ENCODE assay signal across 1 cellular context in the genomic region with DNA sequence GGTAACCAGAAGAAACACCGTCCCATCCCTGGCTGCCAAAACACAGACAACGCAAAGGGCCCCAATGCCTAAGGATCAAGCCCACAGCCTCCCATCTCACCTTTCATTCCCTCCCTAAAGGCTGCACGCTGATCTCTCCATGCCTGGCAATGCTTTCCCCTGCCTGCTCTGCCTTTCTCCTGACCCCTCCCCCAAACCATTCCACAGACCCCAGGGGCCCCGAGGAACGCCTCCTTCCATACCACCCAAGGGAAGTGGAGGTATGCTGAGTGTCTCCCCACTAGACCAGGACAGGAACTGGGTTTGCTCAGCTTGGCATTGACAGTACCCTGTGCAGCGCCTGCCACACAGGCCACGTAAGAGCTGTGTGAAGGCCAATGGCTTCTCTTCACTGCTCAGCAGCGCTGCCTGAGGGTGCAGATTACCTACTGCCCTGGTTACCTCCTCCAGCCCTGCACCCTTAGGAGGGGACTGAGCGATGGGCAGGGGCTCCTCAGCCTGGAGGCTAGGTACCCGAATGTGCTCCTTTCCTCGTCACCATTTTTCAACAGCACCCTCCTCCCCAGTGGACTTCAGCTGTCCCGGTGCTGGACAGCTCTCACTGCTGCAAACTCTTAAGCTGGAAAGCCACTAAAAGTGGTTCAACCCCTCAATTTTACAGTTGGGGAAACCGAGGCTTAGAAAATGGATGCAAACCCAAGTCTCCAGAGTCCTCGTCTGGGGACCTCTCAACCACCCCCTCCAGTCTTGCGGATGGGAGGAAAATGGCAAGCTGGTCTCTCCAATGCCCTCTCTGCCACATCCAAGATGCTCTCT.
TF ChIP-seq lines count a peak whose summit lies in the region.

No MANE protein-coding gene starts in this region.

TF ChIP-seq in HepG2, 621 proteins besides CTCF, POLR2A, EP300 and RAD21 (continued from another document):
- TF ChIP-seq ZBTB1 (CRISPR knock-in tag; IDR thresholded peaks at IDR 0.05; ENCODE audit: borderline replicate concordance) (no peak), ZFP90 (CRISPR knock-in tag; IDR thresholded peaks at IDR 0.05; ENCODE audit: borderline replicate concordance) (no peak), ZNF251 (CRISPR knock-in tag; IDR thresholded peaks at IDR 0.05) (no peak), ZNF781 (CRISPR knock-in tag; IDR thresholded peaks at IDR 0.05; ENCODE audit: borderline replicate concordance, not compliant biosample characterization) (no peak), MTA1 (CRISPR knock-in tag; IDR thresholded peaks at IDR 0.05; ENCODE audit: borderline replicate concordance) (0 out of 2 replicates have a peak, but pooled peaks have one; percentile 23), IRX3 (CRISPR knock-in tag; IDR thresholded peaks at IDR 0.05; ENCODE audit: borderline replicate concordance, low read depth) (no peak), ZNF563 (CRISPR knock-in tag; IDR thresholded peaks at IDR 0.05) (peak; percentile 53; the same call in 1 of the 2 replicates), NRL (CRISPR knock-in tag; IDR thresholded peaks at IDR 0.05; ENCODE audit: borderline replicate concordance) (peak; percentile 28; the same call in 1 of the 2 replicates), REXO4 (CRISPR knock-in tag; IDR thresholded peaks at IDR 0.05; ENCODE audit: borderline replicate concordance) (no peak), MIER2 (CRISPR knock-in tag; IDR thresholded peaks at IDR 0.05) (peak; percentile 92), PAWR (CRISPR knock-in tag; IDR thresholded peaks at IDR 0.05; ENCODE audit: borderline replicate concordance) (no peak), POLR2G (IDR thresholded peaks at IDR 0.05; ENCODE audit: low read depth, low read length) (no peak)
- TF ChIP-seq, protein P1, sequence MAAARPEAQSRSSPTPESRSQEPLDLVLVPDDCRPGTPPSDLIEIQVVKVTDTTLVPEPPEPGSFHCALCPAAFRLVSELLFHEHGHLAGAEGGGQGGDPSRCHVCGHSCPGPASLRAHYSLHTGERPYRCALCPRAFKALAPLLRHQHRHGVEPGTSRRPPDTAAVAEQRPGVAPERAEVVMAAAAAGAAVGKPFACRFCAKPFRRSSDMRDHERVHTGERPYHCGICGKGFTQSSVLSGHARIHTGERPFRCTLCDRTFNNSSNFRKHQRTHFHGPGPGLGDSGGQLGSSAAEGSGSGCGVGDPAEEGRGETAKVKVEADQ (CRISPR knock-in tag; IDR thresholded peaks at IDR 0.05; ENCODE audit: borderline replicate concordance), result no peak
- TF ChIP-seq, protein P2, sequence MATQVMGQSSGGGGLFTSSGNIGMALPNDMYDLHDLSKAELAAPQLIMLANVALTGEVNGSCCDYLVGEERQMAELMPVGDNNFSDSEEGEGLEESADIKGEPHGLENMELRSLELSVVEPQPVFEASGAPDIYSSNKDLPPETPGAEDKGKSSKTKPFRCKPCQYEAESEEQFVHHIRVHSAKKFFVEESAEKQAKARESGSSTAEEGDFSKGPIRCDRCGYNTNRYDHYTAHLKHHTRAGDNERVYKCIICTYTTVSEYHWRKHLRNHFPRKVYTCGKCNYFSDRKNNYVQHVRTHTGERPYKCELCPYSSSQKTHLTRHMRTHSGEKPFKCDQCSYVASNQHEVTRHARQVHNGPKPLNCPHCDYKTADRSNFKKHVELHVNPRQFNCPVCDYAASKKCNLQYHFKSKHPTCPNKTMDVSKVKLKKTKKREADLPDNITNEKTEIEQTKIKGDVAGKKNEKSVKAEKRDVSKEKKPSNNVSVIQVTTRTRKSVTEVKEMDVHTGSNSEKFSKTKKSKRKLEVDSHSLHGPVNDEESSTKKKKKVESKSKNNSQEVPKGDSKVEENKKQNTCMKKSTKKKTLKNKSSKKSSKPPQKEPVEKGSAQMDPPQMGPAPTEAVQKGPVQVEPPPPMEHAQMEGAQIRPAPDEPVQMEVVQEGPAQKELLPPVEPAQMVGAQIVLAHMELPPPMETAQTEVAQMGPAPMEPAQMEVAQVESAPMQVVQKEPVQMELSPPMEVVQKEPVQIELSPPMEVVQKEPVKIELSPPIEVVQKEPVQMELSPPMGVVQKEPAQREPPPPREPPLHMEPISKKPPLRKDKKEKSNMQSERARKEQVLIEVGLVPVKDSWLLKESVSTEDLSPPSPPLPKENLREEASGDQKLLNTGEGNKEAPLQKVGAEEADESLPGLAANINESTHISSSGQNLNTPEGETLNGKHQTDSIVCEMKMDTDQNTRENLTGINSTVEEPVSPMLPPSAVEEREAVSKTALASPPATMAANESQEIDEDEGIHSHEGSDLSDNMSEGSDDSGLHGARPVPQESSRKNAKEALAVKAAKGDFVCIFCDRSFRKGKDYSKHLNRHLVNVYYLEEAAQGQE (IDR thresholded peaks at IDR 0.05; ENCODE audit: borderline replicate concordance in 1 of 2, low read depth in 1 of 2, low read length in 2 of 2), result peak; percentile 62 to 93
- TF ChIP-seq, protein P3, sequence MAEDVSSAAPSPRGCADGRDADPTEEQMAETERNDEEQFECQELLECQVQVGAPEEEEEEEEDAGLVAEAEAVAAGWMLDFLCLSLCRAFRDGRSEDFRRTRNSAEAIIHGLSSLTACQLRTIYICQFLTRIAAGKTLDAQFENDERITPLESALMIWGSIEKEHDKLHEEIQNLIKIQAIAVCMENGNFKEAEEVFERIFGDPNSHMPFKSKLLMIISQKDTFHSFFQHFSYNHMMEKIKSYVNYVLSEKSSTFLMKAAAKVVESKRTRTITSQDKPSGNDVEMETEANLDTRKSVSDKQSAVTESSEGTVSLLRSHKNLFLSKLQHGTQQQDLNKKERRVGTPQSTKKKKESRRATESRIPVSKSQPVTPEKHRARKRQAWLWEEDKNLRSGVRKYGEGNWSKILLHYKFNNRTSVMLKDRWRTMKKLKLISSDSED (CRISPR knock-in tag; IDR thresholded peaks at IDR 0.05), result no peak
- TF ChIP-seq, protein P4, sequence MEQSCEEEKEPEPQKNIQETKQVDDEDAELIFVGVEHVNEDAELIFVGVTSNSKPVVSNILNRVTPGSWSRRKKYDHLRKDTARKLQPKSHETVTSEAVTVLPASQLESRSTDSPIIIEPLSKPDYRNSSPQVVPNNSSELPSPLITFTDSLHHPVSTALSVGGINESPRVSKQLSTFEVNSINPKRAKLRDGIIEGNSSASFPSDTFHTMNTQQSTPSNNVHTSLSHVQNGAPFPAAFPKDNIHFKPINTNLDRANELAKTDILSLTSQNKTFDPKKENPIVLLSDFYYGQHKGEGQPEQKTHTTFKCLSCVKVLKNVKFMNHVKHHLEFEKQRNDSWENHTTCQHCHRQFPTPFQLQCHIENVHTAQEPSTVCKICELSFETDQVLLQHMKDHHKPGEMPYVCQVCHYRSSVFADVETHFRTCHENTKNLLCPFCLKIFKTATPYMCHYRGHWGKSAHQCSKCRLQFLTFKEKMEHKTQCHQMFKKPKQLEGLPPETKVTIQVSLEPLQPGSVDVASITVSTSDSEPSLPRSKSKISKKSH (CRISPR knock-in tag; IDR thresholded peaks at IDR 0.05; ENCODE audit: borderline replicate concordance), result 0 out of 2 replicates have a peak, but pooled peaks have one; percentile 44
- TF ChIP-seq, protein P5, sequence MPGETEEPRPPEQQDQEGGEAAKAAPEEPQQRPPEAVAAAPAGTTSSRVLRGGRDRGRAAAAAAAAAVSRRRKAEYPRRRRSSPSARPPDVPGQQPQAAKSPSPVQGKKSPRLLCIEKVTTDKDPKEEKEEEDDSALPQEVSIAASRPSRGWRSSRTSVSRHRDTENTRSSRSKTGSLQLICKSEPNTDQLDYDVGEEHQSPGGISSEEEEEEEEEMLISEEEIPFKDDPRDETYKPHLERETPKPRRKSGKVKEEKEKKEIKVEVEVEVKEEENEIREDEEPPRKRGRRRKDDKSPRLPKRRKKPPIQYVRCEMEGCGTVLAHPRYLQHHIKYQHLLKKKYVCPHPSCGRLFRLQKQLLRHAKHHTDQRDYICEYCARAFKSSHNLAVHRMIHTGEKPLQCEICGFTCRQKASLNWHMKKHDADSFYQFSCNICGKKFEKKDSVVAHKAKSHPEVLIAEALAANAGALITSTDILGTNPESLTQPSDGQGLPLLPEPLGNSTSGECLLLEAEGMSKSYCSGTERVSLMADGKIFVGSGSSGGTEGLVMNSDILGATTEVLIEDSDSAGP (CRISPR knock-in tag; IDR thresholded peaks at IDR 0.05; ENCODE audit: borderline replicate concordance), result no peak
